Comparison of ENCODE assay signal across 18 cellular contexts in the genomic region with DNA sequence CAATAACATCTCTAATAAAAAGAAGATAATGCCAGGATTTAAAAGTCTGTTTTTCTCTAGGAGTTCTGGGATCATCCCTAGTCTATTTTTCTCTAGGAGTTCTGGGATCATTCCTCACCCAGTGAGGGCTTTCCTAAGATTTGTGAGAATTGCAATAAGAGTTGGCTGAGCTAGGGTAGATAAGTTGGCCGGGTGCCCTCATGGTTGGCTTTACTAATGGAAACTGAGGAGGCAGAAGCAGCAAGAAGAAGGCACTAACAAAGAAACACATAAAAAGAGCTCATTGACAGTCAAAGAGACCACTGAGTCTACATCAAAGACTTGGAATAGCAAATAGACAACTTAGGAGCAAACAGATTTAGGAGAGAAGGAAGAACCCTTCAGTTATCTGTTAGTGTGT. TPM values are rescaled to one million over a fixed set of nuclear protein-coding genes. Genes with fewer than 3 reads are reported as not detected.
A peak's percentile ranks its signal among the peaks of the same experiment; 100 is the strongest.
DNase-seq lines count a peak whose midpoint lies in the region; ATAC-seq and TF ChIP-seq lines count a peak whose summit lies in the region.
"Had no signal": no experiment of that assay in that cellular context is flagged by ENCODE, and none has a peak within 500 bp of the region (broad histone marks: within the 10 kb centered on the region; RNA-seq: fewer than 3 reads in every experiment).

No MANE protein-coding gene starts in this region.

- intact Hi-C loops in heart left ventricle (cut with DNase I) = loop anchor here in 5 of 10 donors (5.0 to 10.0 kb wide), 6 partner anchors 37 to 196 kb away; no protein-coding TSS in a partner anchor
- intact Hi-C loops in Right ventricle myocardium inferior (cut with DNase I) = loop anchor here (5.0 kb wide), 1 partner anchor 37 kb away; no protein-coding TSS in a partner anchor
- intact Hi-C loops in psoas muscle (cut with DNase I) = no loop called here

- H3K4me1 Mint-ChIP-seq in stimulated activated memory B cell treated with anti-CD40 and anti-IgM and Interleukin-4, amounts not matched to agents 10 μg/mL and 1 μg/mL and 100 μg/mL, for 72 hours = peaks cover 14% of the 10 kb centered on the region

- H3K27ac ChIP-seq in heart left ventricle = peak overlapping the region; percentile 2 to 88 (median 50)
- H3K27ac ChIP-seq in right atrium auricular region = peak overlapping the region; percentile 35 to 43
- H3K27ac ChIP-seq in psoas muscle = peak overlapping the region; percentile 52
- H3K27ac ChIP-seq: BLaER1 treated with 17β-estradiol and CSF1 and Interleukin-3, amounts not matched to agents 10 nM and 100 nM had no signal

- 40 to 52% (median 44%) methylated on average over 1 of the region's 1 CpG for WGBS in heart left ventricle, 4 donors
- 57 to 77% (median 64%) methylated on average over 1 of the region's 1 CpG for WGBS in psoas muscle, 3 donors

- H3K9me3 ChIP-seq in heart left ventricle (no peaks in the 10 kb centered on the region), right atrium auricular region (no peaks in the 10 kb centered on the region), psoas muscle (no peaks in the 10 kb centered on the region)

- no peak for TF ChIP-seq CTCF in heart left ventricle (IDR thresholded peaks at IDR 0.05)
- no peak for TF ChIP-seq CTCF in right atrium auricular region (IDR thresholded peaks at IDR 0.05)
- no peak for TF ChIP-seq CTCF in psoas muscle (IDR thresholded peaks at IDR 0.05)

- peaks cover 13% of the 10 kb centered on the region for H3K27me3 Mint-ChIP-seq in stimulated activated memory B cell treated with anti-CD40 and anti-IgM and Interleukin-4, amounts not matched to agents 10 μg/mL and 1 μg/mL and 100 μg/mL, for 72 hours

- H3K27me3 ChIP-seq in heart left ventricle = peaks cover 0 to 5% (median 0%) of the 10 kb centered on the region in 9 donors
- H3K27me3 ChIP-seq in right atrium auricular region = no peaks in the 10 kb centered on the region
- no peaks in the 10 kb centered on the region for H3K27me3 ChIP-seq in psoas muscle (ENCODE audit: insufficient read depth in 3 of 3, low read length in 2 of 3)

- ATAC-seq in heart left ventricle (no peak), Right ventricle myocardium inferior (no peak), psoas muscle (no peak), GM19328 (IDR thresholded peaks at IDR 0.05; ENCODE audit: unreplicated experiment) (no peak), HG03135 (IDR thresholded peaks at IDR 0.05; ENCODE audit: unreplicated experiment) (no peak)
- no peak for ATAC-seq in stimulated activated memory B cell treated with anti-CD40 and anti-IgM and Interleukin-4, amounts not matched to agents 10 μg/mL and 1 μg/mL and 100 μg/mL, for 72 hours
- ATAC-seq: Panc1 had no signal

- H3K27ac Mint-ChIP-seq in stimulated activated memory B cell treated with anti-CD40 and anti-IgM and Interleukin-4, amounts not matched to agents 10 μg/mL and 1 μg/mL and 100 μg/mL, for 72 hours = no peak overlapping the region

- TF ChIP-seq POLR2A in heart left ventricle (IDR thresholded peaks at IDR 0.05) = no peak

- peak overlapping the region in 7 of 12 donors; percentile 2 to 68 (median 62) for H3K4me3 ChIP-seq in heart left ventricle
- H3K4me3 ChIP-seq in right atrium auricular region = no peak overlapping the region
- peak overlapping the region; percentile 37 for H3K4me3 ChIP-seq in psoas muscle
- H3K4me3 ChIP-seq: BLaER1 treated with 17β-estradiol and CSF1 and Interleukin-3, amounts not matched to agents 10 nM and 100 nM had no signal

- H3K4me1 ChIP-seq in heart left ventricle (peaks cover 0 to 33% (median 11%) of the 10 kb centered on the region in 12 donors), right atrium auricular region (peaks cover 0 to 26% of the 10 kb centered on the region in 2 donors), psoas muscle (peaks cover 12% of the 10 kb centered on the region)

- peak in 1 of 5 donors; percentile 41 for DNase-seq in heart left ventricle
- DNase-seq in Right ventricle myocardium inferior (ENCODE audit: missing footprints) = no peak
- peak; percentile 76 for DNase-seq in right atrium auricular region (ENCODE audit: low spot score)
- no peak for DNase-seq in psoas muscle
- no peak for DNase-seq in NCI-H187 treated with DMSO at 0.1 percent for 48 hours (lab: John Stamatoyannopoulos, UW)
- DNase-seq: 8988T, DMS 273 treated with DMSO at 0.1 percent for 48 hours, GOT3, KG1, NCI-H1092 treated with DMSO at 0.1 percent for 48 hours, NCI-H1694 treated with DMSO at 0.1 percent for 48 hours, NCI-H774, SHP77 treated with DMSO at 0.1 percent for 48 hours had no signal

- H3K9me3 Mint-ChIP-seq in stimulated activated memory B cell treated with anti-CD40 and anti-IgM and Interleukin-4, amounts not matched to agents 10 μg/mL and 1 μg/mL and 100 μg/mL, for 72 hours = peaks cover 9% of the 10 kb centered on the region

- H3K36me3 Mint-ChIP-seq in stimulated activated memory B cell treated with anti-CD40 and anti-IgM and Interleukin-4, amounts not matched to agents 10 μg/mL and 1 μg/mL and 100 μg/mL, for 72 hours = no peaks in the 10 kb centered on the region

- H3K4me3 Mint-ChIP-seq in stimulated activated memory B cell treated with anti-CD40 and anti-IgM and Interleukin-4, amounts not matched to agents 10 μg/mL and 1 μg/mL and 100 μg/mL, for 72 hours = no peak overlapping the region

- H3K36me3 ChIP-seq in heart left ventricle = peaks cover 0 to 11% (median 0%) of the 10 kb centered on the region in 9 donors
- H3K36me3 ChIP-seq in right atrium auricular region = no peaks in the 10 kb centered on the region
- H3K36me3 ChIP-seq in psoas muscle (ENCODE audit: insufficient read depth in 1 of 2, low read depth in 1 of 2) = peaks cover 0 to 19% of the 10 kb centered on the region in 2 donors

RNA-seq across cellular contexts. Expression of a gene that starts 4.2 kb away (rescaled TPM):
- 100 to 1,000 TPM in 2 of 9 donors, 10 to 100 TPM in 7; 49.5 to 120 (median 66.1) TPM for total RNA-seq in heart left ventricle
- 100 to 1,000 TPM in 1 of 2 donors, 10 to 100 TPM in 1; 56.2 to 153 TPM for polyA plus RNA-seq in heart left ventricle
- total RNA-seq in Right ventricle myocardium inferior = 95.4 TPM
- 10 to 100 TPM; 31.8 to 50.9 TPM for total RNA-seq in right atrium auricular region
- total RNA-seq in psoas muscle = 10 to 100 TPM; 12.7 to 25.3 (median 21.5) TPM
- polyA plus RNA-seq in psoas muscle = 10 to 100 TPM in 2 of 3 donors, 1 to 10 TPM in 1; 9.6 to 17.4 (median 10.3) TPM

Comparison
In these comparisons a context has a peak if more than half of its experiments do, and no peak if none do; other contexts are left out.
1. H3K4me3 ChIP-seq: peak in heart left ventricle (7 of 12) and psoas muscle (single experiment); none in right atrium auricular region (0 of 2).
2. Peak in every context shown above with its lines, with median percentiles within 50 percentile points of each other: H3K27ac ChIP-seq.